1 cellular context compared by ENCODE assay signal in genomic region chr1:51957618-51958017, GRCh38.
TF ChIP-seq lines count a peak whose summit lies in the region.

No MANE protein-coding gene starts in this region.

TF ChIP-seq in H1, 55 proteins besides CTCF, POLR2A, EP300 and RAD21:
- TF ChIP-seq HDAC6 (IDR thresholded peaks at IDR 0.05; ENCODE audit: low read depth, low read length) (no peak), ASH2L (IDR thresholded peaks at IDR 0.05; ENCODE audit: low read length) (no peak), ATF2 (IDR thresholded peaks at IDR 0.05; ENCODE audit: low read length) (no peak), KDM5A (IDR thresholded peaks at IDR 0.05; ENCODE audit: low read length) (no peak), YY1 (IDR thresholded peaks at IDR 0.05; ENCODE audit: low read depth, low read length) (no peak), MAFK (IDR thresholded peaks at IDR 0.05; ENCODE audit: low read depth, low read length) (no peak), SUZ12 (IDR thresholded peaks at IDR 0.05; ENCODE audit: low read length) (no peak), USF2 (IDR thresholded peaks at IDR 0.05; ENCODE audit: low read length) (no peak), SRF (IDR thresholded peaks at IDR 0.05; ENCODE audit: low read depth, low read length) (no peak)
